21 cellular contexts compared by ENCODE assay signal in genomic region chr18:54521846-54522245, GRCh38.
"Had no signal": no experiment of that assay in that cellular context is flagged by ENCODE, and none has a peak within 500 bp of the region (broad histone marks: within the 10 kb centered on the region; RNA-seq: fewer than 3 reads in every experiment).

No MANE protein-coding gene starts in this region.

- H3K27ac Mint-ChIP-seq: dendritic cell treated with granulocyte-macrophage colony-stimulating factor and Interleukin-4, amounts not matched to agents 40 ng/mL and 50 ng/mL, for 4 days; effector memory CD8-positive, alpha-beta T cell; endodermal cell had no signal

- H3K27me3 Mint-ChIP-seq: dendritic cell treated with granulocyte-macrophage colony-stimulating factor and Interleukin-4, amounts not matched to agents 40 ng/mL and 50 ng/mL, for 4 days had no signal

- H3K4me3 Mint-ChIP-seq: dendritic cell treated with granulocyte-macrophage colony-stimulating factor and Interleukin-4, amounts not matched to agents 40 ng/mL and 50 ng/mL, for 4 days; effector memory CD8-positive, alpha-beta T cell; endodermal cell had no signal

- ATAC-seq: effector memory CD8-positive, alpha-beta T cell; esophagus mucosa; foreskin keratinocyte; gastrocnemius medialis; gastroesophageal sphincter; heart left ventricle; heart right ventricle had no signal

- H3K9me3 Mint-ChIP-seq: dendritic cell treated with granulocyte-macrophage colony-stimulating factor and Interleukin-4, amounts not matched to agents 40 ng/mL and 50 ng/mL, for 4 days; effector memory CD8-positive, alpha-beta T cell; endodermal cell had no signal

- DNase-seq: colonic mucosa; cortex of kidney; dermis blood vessel endothelial cell; dorsolateral prefrontal cortex; effector CD4-positive, alpha-beta T cell; effector CD8-positive, alpha-beta T cell; effector memory CD4-positive, alpha-beta T cell; effector memory CD8-positive, alpha-beta T cell; endodermal cell; erythroblast; esophagus squamous epithelium; foreskin fibroblast; foreskin keratinocyte; foreskin melanocyte; gastrocnemius medialis; glutamatergic neuron; heart left ventricle; heart right ventricle had no signal
